In the genomic region with DNA sequence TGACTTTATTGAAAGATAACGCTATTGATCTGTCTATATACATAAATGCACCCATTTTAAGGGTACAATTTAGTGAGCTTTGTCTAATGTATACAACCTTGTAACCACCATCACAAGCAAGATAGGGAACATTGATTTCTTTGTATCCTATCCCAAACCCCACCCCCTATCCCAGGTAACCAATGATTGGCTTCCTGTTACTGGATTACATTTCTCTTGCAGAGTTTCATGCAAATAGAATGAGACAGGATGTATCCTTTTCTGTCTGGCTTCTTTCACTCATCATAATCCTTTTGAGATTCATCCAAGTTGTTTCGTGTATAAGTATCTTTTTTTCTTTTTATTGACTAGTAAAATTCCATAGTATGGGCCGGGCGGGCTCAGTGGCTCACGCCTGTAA, we compare ENCODE assay signal across 17 cellular contexts. TPM values are rescaled to one million over a fixed set of nuclear protein-coding genes. Genes with fewer than 3 reads are reported as not detected.
DNase-seq lines count a peak whose midpoint lies in the region; ATAC-seq and TF ChIP-seq lines count a peak whose summit lies in the region.
"Had no signal": no experiment of that assay in that cellular context is flagged by ENCODE, and none has a peak within 500 bp of the region (broad histone marks: within the 10 kb centered on the region; RNA-seq: fewer than 3 reads in every experiment).

No MANE protein-coding gene starts in this region.

- POLR2A ChIA-PET in activated CD4-positive, alpha-beta T cell treated with anti-CD3 and anti-CD28 coated beads, Interleukin-2, amount 10 ng/mL, durations not matched to agents 7 days and 5 days (lab: Charles Lee) = no interaction called here

- H3K79me2 ChIP-seq in Karpas-422 (ENCODE audit: low read length) = peaks cover 15% of the 10 kb centered on the region
- peaks cover 16% of the 10 kb centered on the region for H3K79me2 ChIP-seq in neural progenitor cell (ENCODE audit: low read depth)

- peaks cover 23% of the 10 kb centered on the region for H3K4me1 Mint-ChIP-seq in activated CD4-positive, alpha-beta T cell treated with anti-CD3 and anti-CD28 coated beads, Interleukin-2, amount 10 ng/mL, durations not matched to agents 7 days and 5 days
- H3K4me1 Mint-ChIP-seq in activated T-helper 2 cell treated with anti-CD3 and anti-CD28 coated beads, Interferon-gamma antibody, Interleukin-2, Interleukin-4, amounts not matched to agents 10 μg/mL and 5 μg/mL and 100 μg/mL, durations not matched to agents 14 hours and 24 hours and 36 hours (ENCODE audit: low read depth) = peaks cover 20% of the 10 kb centered on the region
- H3K4me1 Mint-ChIP-seq in neural progenitor cell = peaks cover 15% of the 10 kb centered on the region

- peak overlapping the region; percentile 52 for H3K27ac Mint-ChIP-seq in activated CD4-positive, alpha-beta T cell treated with anti-CD3 and anti-CD28 coated beads, Interleukin-2, amount 10 ng/mL, durations not matched to agents 7 days and 5 days
- peak overlapping the region; percentile 49 for H3K27ac Mint-ChIP-seq in activated T-helper 2 cell treated with anti-CD3 and anti-CD28 coated beads, Interferon-gamma antibody, Interleukin-2, Interleukin-4, amounts not matched to agents 10 μg/mL and 5 μg/mL and 100 μg/mL, durations not matched to agents 14 hours and 24 hours and 36 hours
- H3K27ac Mint-ChIP-seq in neural progenitor cell = no peak overlapping the region

- H3K4me3 Mint-ChIP-seq in activated CD4-positive, alpha-beta T cell treated with anti-CD3 and anti-CD28 coated beads, Interleukin-2, amount 10 ng/mL, durations not matched to agents 7 days and 5 days = peak overlapping the region; percentile 51
- peak overlapping the region; percentile 60 for H3K4me3 Mint-ChIP-seq in activated T-helper 2 cell treated with anti-CD3 and anti-CD28 coated beads, Interferon-gamma antibody, Interleukin-2, Interleukin-4, amounts not matched to agents 10 μg/mL and 5 μg/mL and 100 μg/mL, durations not matched to agents 14 hours and 24 hours and 36 hours (ENCODE audit: low read depth)
- peak overlapping the region; percentile 41 for H3K4me3 Mint-ChIP-seq in neural progenitor cell

- H3K9ac ChIP-seq in Karpas-422 (ENCODE audit: low read length) (no peak overlapping the region), neural progenitor cell (no peak overlapping the region)

- no peaks in the 10 kb centered on the region for H3K27me3 Mint-ChIP-seq in activated CD4-positive, alpha-beta T cell treated with anti-CD3 and anti-CD28 coated beads, Interleukin-2, amount 10 ng/mL, durations not matched to agents 7 days and 5 days
- H3K27me3 Mint-ChIP-seq in activated T-helper 2 cell treated with anti-CD3 and anti-CD28 coated beads, Interferon-gamma antibody, Interleukin-2, Interleukin-4, amounts not matched to agents 10 μg/mL and 5 μg/mL and 100 μg/mL, durations not matched to agents 14 hours and 24 hours and 36 hours (ENCODE audit: low read depth) = no peaks in the 10 kb centered on the region
- H3K27me3 Mint-ChIP-seq in neural progenitor cell (ENCODE audit: insufficient read depth, low read depth) = peaks cover 5% of the 10 kb centered on the region

- ATAC-seq in HG02852 (IDR thresholded peaks at IDR 0.05; ENCODE audit: unreplicated experiment) (no peak), HG02678 (IDR thresholded peaks at IDR 0.05; ENCODE audit: unreplicated experiment) (no peak)

- TF ChIP-seq CTCF in neural progenitor cell (IDR thresholded peaks at IDR 0.05) = no peak

- DNase-seq in activated CD4-positive, alpha-beta T cell treated with anti-CD3 and anti-CD28 coated beads, Interleukin-2, amount 10 ng/mL, durations not matched to agents 7 days and 5 days = no peak
- no peak for DNase-seq in activated CD4-positive, alpha-beta T cell treated with anti-CD3 and anti-CD28 coated beads for 1 hour
- DNase-seq in Karpas-422 (peak; percentile 47), neural progenitor cell (ENCODE audit: low spot score) (no peak)
- no peak for DNase-seq in activated T-helper 2 cell treated with anti-CD3 and anti-CD28 coated beads, Interferon-gamma antibody, Interleukin-2, Interleukin-4, amounts not matched to agents 10 μg/mL and 5 μg/mL and 100 μg/mL, durations not matched to agents 14 hours and 24 hours and 36 hours (ENCODE audit: low spot score)
- DNase-seq in NK-92 treated with Interleukin-12 subunit alpha and Interleukin-12 subunit beta, amount 100 ng/mL, for 24 hours (lab: John Stamatoyannopoulos, UW) = no peak
- DNase-seq: anterior cingulate cortex; mesenchymal stem cell; NCI-H146; NCI-H82; SHP77; stimulated activated CD4-positive, alpha-beta T cell treated with anti-CD3 and anti-CD28 coated beads, Interleukin-12 subunit alpha, Interleukin-12 subunit beta, amount 100 ng/mL, for 4 hours; testis had no signal

- intact Hi-C loops in activated T-helper 2 cell treated with anti-CD3 and anti-CD28 coated beads, Interferon-gamma antibody, Interleukin-2, Interleukin-4, amounts not matched to agents 10 μg/mL and 5 μg/mL and 100 μg/mL, durations not matched to agents 14 hours and 24 hours and 36 hours (cut with micrococcal nuclease) = loop anchor here (2.0 kb wide), 1 partner anchor 71 kb away; a partner anchor contains a TSS

- H2AFZ ChIP-seq in Karpas-422 (ENCODE audit: low read length) = no peak overlapping the region
- no peak overlapping the region for H2AFZ ChIP-seq in neural progenitor cell (replicated peaks)

- H3K4me2 ChIP-seq in Karpas-422 (ENCODE audit: low read depth, low read length, poor library complexity, severe bottlenecking) = no peak overlapping the region
- no peak overlapping the region for H3K4me2 ChIP-seq in neural progenitor cell

- H3F3A ChIP-seq in neural progenitor cell (ENCODE audit: low read depth) = no peaks in the 10 kb centered on the region

- no peaks in the 10 kb centered on the region for H4K20me1 ChIP-seq in Karpas-422 (ENCODE audit: insufficient read depth, low read depth, low read length)
- no peaks in the 10 kb centered on the region for H4K20me1 ChIP-seq in neural progenitor cell (ENCODE audit: low read depth)

- H3K27me3 ChIP-seq in Karpas-422 (ENCODE audit: low read length) (no peaks in the 10 kb centered on the region), neural progenitor cell (no peaks in the 10 kb centered on the region)
- H3K27me3 ChIP-seq: ovary, testis had no signal

- H3K9me3 ChIP-seq in Karpas-422 (ENCODE audit: low read length) (no peaks in the 10 kb centered on the region), neural progenitor cell (ENCODE audit: low read depth) (no peaks in the 10 kb centered on the region)
- H3K9me3 ChIP-seq: ovary, testis had no signal

- CTCF ChIA-PET in activated CD4-positive, alpha-beta T cell treated with anti-CD3 and anti-CD28 coated beads, Interleukin-2, amount 10 ng/mL, durations not matched to agents 7 days and 5 days (lab: Charles Lee) = interaction anchor here (0.6 kb wide), 1 partner anchor 325 kb away, joined by 4 read pairs; no protein-coding TSS in a partner anchor

- H3K27ac ChIP-seq in Karpas-422 (ENCODE audit: low read length) (no peak overlapping the region), neural progenitor cell (no peak overlapping the region)
- H3K27ac ChIP-seq: dorsolateral prefrontal cortex, ovary, testis had no signal

- H3K36me3 ChIP-seq in Karpas-422 (ENCODE audit: insufficient read depth, low read length) (0 out of 2 replicates have a peak, but pooled peaks cover 1% of the 10 kb centered on the region), neural progenitor cell (no peaks in the 10 kb centered on the region)
- H3K36me3 ChIP-seq: ovary had no signal

- H3K9me2 ChIP-seq in Karpas-422 (replicated peaks; ENCODE audit: insufficient read depth, low read length) = no peaks in the 10 kb centered on the region

- H3K4me1 ChIP-seq in Karpas-422 (ENCODE audit: low read length) (peaks cover 17% of the 10 kb centered on the region), neural progenitor cell (no peaks in the 10 kb centered on the region)

- H3K36me3 Mint-ChIP-seq in activated CD4-positive, alpha-beta T cell treated with anti-CD3 and anti-CD28 coated beads, Interleukin-2, amount 10 ng/mL, durations not matched to agents 7 days and 5 days (ENCODE audit: low read depth) = peaks cover 13% of the 10 kb centered on the region
- peaks cover 21% of the 10 kb centered on the region for H3K36me3 Mint-ChIP-seq in activated T-helper 2 cell treated with anti-CD3 and anti-CD28 coated beads, Interferon-gamma antibody, Interleukin-2, Interleukin-4, amounts not matched to agents 10 μg/mL and 5 μg/mL and 100 μg/mL, durations not matched to agents 14 hours and 24 hours and 36 hours (ENCODE audit: low read depth)
- peaks cover under 1% of the 10 kb centered on the region for H3K36me3 Mint-ChIP-seq in neural progenitor cell

- H3K9me3 Mint-ChIP-seq in activated CD4-positive, alpha-beta T cell treated with anti-CD3 and anti-CD28 coated beads, Interleukin-2, amount 10 ng/mL, durations not matched to agents 7 days and 5 days = no peaks in the 10 kb centered on the region
- no peaks in the 10 kb centered on the region for H3K9me3 Mint-ChIP-seq in activated T-helper 2 cell treated with anti-CD3 and anti-CD28 coated beads, Interferon-gamma antibody, Interleukin-2, Interleukin-4, amounts not matched to agents 10 μg/mL and 5 μg/mL and 100 μg/mL, durations not matched to agents 14 hours and 24 hours and 36 hours
- peaks cover 6% of the 10 kb centered on the region for H3K9me3 Mint-ChIP-seq in neural progenitor cell

- H3K4me3 ChIP-seq in Karpas-422 (ENCODE audit: low read length) (no peak overlapping the region), neural progenitor cell (no peak overlapping the region)
- H3K4me3 ChIP-seq: ovary had no signal

RNA-seq across cellular contexts. Expression of a gene that starts 1.6 kb away (rescaled TPM):
- 10 to 100 TPM; 73.2 to 91.2 TPM for total RNA-seq in activated CD4-positive, alpha-beta T cell treated with anti-CD3 and anti-CD28 coated beads, Interleukin-2, amount 10 ng/mL, durations not matched to agents 7 days and 5 days
- total RNA-seq in Karpas-422 (2014; rRNA removed; shearing (Covaris generic); ENCODE audit: low replicate concordance) = 18.0 and 37.6 TPM in 2 replicates
- total RNA-seq in activated T-helper 2 cell treated with anti-CD3 and anti-CD28 coated beads, Interferon-gamma antibody, Interleukin-2, Interleukin-4, amounts not matched to agents 10 μg/mL and 5 μg/mL and 100 μg/mL, durations not matched to agents 14 hours and 24 hours and 36 hours = 86.5 and 93.1 TPM in 2 replicates
- total RNA-seq in neural progenitor cell (ENCODE audit: low replicate concordance) = 30.1 and 38.9 TPM in 2 replicates

RNA-seq across cellular contexts. Expression of a gene that starts 32.1 kb away (rescaled TPM):
- total RNA-seq in activated CD4-positive, alpha-beta T cell treated with anti-CD3 and anti-CD28 coated beads, Interleukin-2, amount 10 ng/mL, durations not matched to agents 7 days and 5 days = 1 to 10 TPM; 2.9 to 3.6 TPM
- total RNA-seq in Karpas-422 (2014; rRNA removed; shearing (Covaris generic); ENCODE audit: low replicate concordance) = 2.2 and 2.6 TPM in 2 replicates
- 2.9 and 3.3 TPM in 2 replicates for total RNA-seq in activated T-helper 2 cell treated with anti-CD3 and anti-CD28 coated beads, Interferon-gamma antibody, Interleukin-2, Interleukin-4, amounts not matched to agents 10 μg/mL and 5 μg/mL and 100 μg/mL, durations not matched to agents 14 hours and 24 hours and 36 hours
- 0.39 and 1.4 TPM in 2 replicates for total RNA-seq in neural progenitor cell (ENCODE audit: low replicate concordance)

RNA-seq across cellular contexts. Expression of a gene that starts 39.5 kb away (rescaled TPM):
- 10 to 100 TPM; 25.7 to 26.8 TPM for total RNA-seq in activated CD4-positive, alpha-beta T cell treated with anti-CD3 and anti-CD28 coated beads, Interleukin-2, amount 10 ng/mL, durations not matched to agents 7 days and 5 days
- 4.4 and 11.8 TPM in 2 replicates for total RNA-seq in Karpas-422 (2014; rRNA removed; shearing (Covaris generic); ENCODE audit: low replicate concordance)
- total RNA-seq in activated T-helper 2 cell treated with anti-CD3 and anti-CD28 coated beads, Interferon-gamma antibody, Interleukin-2, Interleukin-4, amounts not matched to agents 10 μg/mL and 5 μg/mL and 100 μg/mL, durations not matched to agents 14 hours and 24 hours and 36 hours = 28.4 and 28.5 TPM in 2 replicates
- total RNA-seq in neural progenitor cell (ENCODE audit: low replicate concordance) = 7.9 and 25.6 TPM in 2 replicates

RNA-seq across cellular contexts. Expression of a gene that starts 46.3 kb away (rescaled TPM):
- 10 to 100 TPM; 49.0 to 54.1 TPM for total RNA-seq in activated CD4-positive, alpha-beta T cell treated with anti-CD3 and anti-CD28 coated beads, Interleukin-2, amount 10 ng/mL, durations not matched to agents 7 days and 5 days
- 36.2 and 57.4 TPM in 2 replicates for total RNA-seq in Karpas-422 (2014; rRNA removed; shearing (Covaris generic); ENCODE audit: low replicate concordance)
- 73.9 and 77.9 TPM in 2 replicates for total RNA-seq in activated T-helper 2 cell treated with anti-CD3 and anti-CD28 coated beads, Interferon-gamma antibody, Interleukin-2, Interleukin-4, amounts not matched to agents 10 μg/mL and 5 μg/mL and 100 μg/mL, durations not matched to agents 14 hours and 24 hours and 36 hours
- 38.6 and 46.3 TPM in 2 replicates for total RNA-seq in neural progenitor cell (ENCODE audit: low replicate concordance)

RNA-seq across cellular contexts. Expression of a gene that starts 55.1 kb away (rescaled TPM):
- 1 to 10 TPM; 5.5 to 5.9 TPM for total RNA-seq in activated CD4-positive, alpha-beta T cell treated with anti-CD3 and anti-CD28 coated beads, Interleukin-2, amount 10 ng/mL, durations not matched to agents 7 days and 5 days
- total RNA-seq in Karpas-422 (2014; rRNA removed; shearing (Covaris generic); ENCODE audit: low replicate concordance) = not detected in 2 replicates
- total RNA-seq in activated T-helper 2 cell treated with anti-CD3 and anti-CD28 coated beads, Interferon-gamma antibody, Interleukin-2, Interleukin-4, amounts not matched to agents 10 μg/mL and 5 μg/mL and 100 μg/mL, durations not matched to agents 14 hours and 24 hours and 36 hours = 4.6 and 6.6 TPM in 2 replicates
- 1.1 and 3.1 TPM in 2 replicates for total RNA-seq in neural progenitor cell (ENCODE audit: low replicate concordance)
